ENCODE assay signal across 8 cellular contexts in genomic region chr13:97977982-97978381, GRCh38. TPM values are rescaled to one million over a fixed set of nuclear protein-coding genes. Genes with fewer than 3 reads are reported as not detected.
A peak's percentile ranks its signal among the peaks of the same experiment; 100 is the strongest.
DNase-seq lines count a peak whose midpoint lies in the region; FAIRE-seq and TF ChIP-seq lines count a peak whose summit lies in the region.

No MANE protein-coding gene starts in this region.

- H3K4me2 ChIP-seq in OCI-LY7 (ENCODE audit: low read length) (peak overlapping the region; percentile 93), osteoblast (ENCODE audit: insufficient read depth, low read length) (peak overlapping the region; percentile 89)

- no peak overlapping the region for H3K27ac Mint-ChIP-seq in endodermal cell

- H3K9me2 ChIP-seq in OCI-LY7 (ENCODE audit: insufficient read depth, low read length): no peaks in the 10 kb centered on the region

- H3K36me3 ChIP-seq in OCI-LY7 (ENCODE audit: insufficient read depth, low read length): peaks cover 31% of the 10 kb centered on the region
- H3K36me3 ChIP-seq in endodermal cell (ENCODE audit: control insufficient read depth, insufficient read depth, low read length): peaks cover 16% of the 10 kb centered on the region
- H3K36me3 ChIP-seq in osteoblast (ENCODE audit: insufficient read depth, low read length): peaks cover 12% of the 10 kb centered on the region

- TF ChIP-seq CTCF in OCI-LY7 (conservative IDR thresholded peaks at IDR 0.05; ENCODE audit: low read length): no peak
- TF ChIP-seq CTCF in endodermal cell (conservative IDR thresholded peaks at IDR 0.05): no peak
- TF ChIP-seq CTCF in osteoblast (IDR thresholded peaks at IDR 0.05; ENCODE audit: extremely low read depth, low read depth, low read length): no peak

- no peaks in the 10 kb centered on the region for H3K27me3 Mint-ChIP-seq in endodermal cell (ENCODE audit: insufficient read depth)

- H3K27ac ChIP-seq in OCI-LY7 (ENCODE audit: low read depth, low read length, poor library complexity, severe bottlenecking) (peak overlapping the region; percentile 44), endodermal cell (ENCODE audit: low read depth, low read length) (no peak overlapping the region), osteoblast (ENCODE audit: low read depth, low read length) (peak overlapping the region; percentile 79)

- CTCF ChIA-PET in OCI-LY7 (lab: Charles Lee; ENCODE audit: unreplicated experiment): no interaction called here

- peak overlapping the region; percentile 88 for H3K4me3 Mint-ChIP-seq in endodermal cell

- H3K79me2 ChIP-seq in OCI-LY7 (ENCODE audit: insufficient read depth, low read depth, low read length): peaks cover 57% of the 10 kb centered on the region
- H3K79me2 ChIP-seq in osteoblast (ENCODE audit: insufficient read depth, low read length): peaks cover 62% of the 10 kb centered on the region

- DNase-seq in GM19239 (ENCODE audit: insufficient read length, low spot score) (no peak), OCI-LY7 (ENCODE audit: low spot score) (no peak), endodermal cell (no peak), osteoblast (ENCODE audit: insufficient read length, low spot score, missing footprints) (no peak), posterior vena cava (ENCODE audit: low spot score) (no peak), NOMO-1 treated with dmso at 0.1 percent for 144 hours (lab: John Stamatoyannopoulos, UW; ENCODE audit: unreplicated experiment) (no peak), activated gamma-delta T cell (lab: John Stamatoyannopoulos, UW) (no peak), HCEC 1CT (no peak)

- FAIRE-seq in GM19239 (lab: Jason Lieb, UNC): peak; percentile 33

- H3K27me3 ChIP-seq in endodermal cell (ENCODE audit: control insufficient read depth, insufficient read depth, low read length, poor library complexity, severe bottlenecking) (no peaks in the 10 kb centered on the region), osteoblast (ENCODE audit: insufficient read depth, low read length) (no peaks in the 10 kb centered on the region)

- H3K9me3 Mint-ChIP-seq in endodermal cell: no peaks in the 10 kb centered on the region

- H3K9me3 ChIP-seq in OCI-LY7 (ENCODE audit: low read length) (no peaks in the 10 kb centered on the region), endodermal cell (ENCODE audit: control insufficient read depth, low read length) (no peaks in the 10 kb centered on the region), osteoblast (ENCODE audit: low read depth, low read length) (no peaks in the 10 kb centered on the region)

- H3K4me3 ChIP-seq in OCI-LY7 (ENCODE audit: low read depth, low read length, poor library complexity, severe bottlenecking) (peak overlapping the region; percentile 87), endodermal cell (ENCODE audit: low read length) (peak overlapping the region; percentile 93), osteoblast (ENCODE audit: insufficient read depth, low read length) (peak overlapping the region; percentile 93)

- H3K4me1 ChIP-seq in OCI-LY7 (ENCODE audit: insufficient read depth, low read length, poor library complexity, severe bottlenecking) (peaks cover 31% of the 10 kb centered on the region), endodermal cell (ENCODE audit: control insufficient read depth, insufficient read depth, low read length) (no peaks in the 10 kb centered on the region), osteoblast (ENCODE audit: insufficient read depth, low read length) (peaks cover 46% of the 10 kb centered on the region)

- 21 to 59% methylated on average over 4 to 6 of the region's 7 CpGs for WGBS in endodermal cell (ENCODE audit: insufficient coverage in 1 of 2, insufficient read length in 1 of 2), 2 experiments

- peak overlapping the region; percentile 74 for H3K9ac ChIP-seq in endodermal cell (ENCODE audit: extremely low read depth, low read length, poor library complexity, severe bottlenecking)

- H2AFZ ChIP-seq in OCI-LY7 (ENCODE audit: low read length) (no peak overlapping the region), osteoblast (ENCODE audit: low read length) (no peak overlapping the region)

- peaks cover 10% of the 10 kb centered on the region for H3K36me3 Mint-ChIP-seq in endodermal cell (ENCODE audit: low read depth)

- H3K4me1 Mint-ChIP-seq in endodermal cell: peaks cover 27% of the 10 kb centered on the region

- peaks cover 30% of the 10 kb centered on the region for H4K20me1 ChIP-seq in OCI-LY7 (ENCODE audit: insufficient read depth, low read length)
- H4K20me1 ChIP-seq in osteoblast (ENCODE audit: insufficient read depth, low read length): no peaks in the 10 kb centered on the region

- BruUV-seq in OCI-LY7 (replicated peaks; lab: Mats Ljungman, UMichigan): no TSS peak

- intact Hi-C loops in OCI-LY7 (cut with micrococcal nuclease; ENCODE audit: unreplicated experiment) (loop anchor here (5.0 kb wide), 1 partner anchor 121 kb away; no protein-coding TSS in a partner anchor), posterior vena cava (cut with DNase I) (loop anchor here in 1 of 2 donors (10.0 kb wide), 1 partner anchor 123 kb away; no protein-coding TSS in a partner anchor)

- POLR2A ChIA-PET in OCI-LY7 (lab: Charles Lee): interaction anchor here (1.4 kb wide), 1 partner anchor 25 kb away, joined by 4 read pairs; the partner anchor contains the start of gene IPO5

RNA-seq across cellular contexts. Expression of gene IPO5, which starts 24.5 kb away (rescaled TPM):
- total RNA-seq in OCI-LY7 (2014; rRNA removed; shearing (Covaris generic)): 68.5 and 81.8 TPM in 2 replicates
- total RNA-seq in OCI-LY7 (2022) (112 and 116 TPM in 2 replicates), endodermal cell (100 to 1,000 TPM; 259 to 280 TPM), osteoblast (316 and 317 TPM in 2 replicates), posterior vena cava (100 to 1,000 TPM; 130 to 180 TPM)
- 262 TPM for polyA plus RNA-seq in endodermal cell (2013, experiment 1 of 2)
- polyA plus RNA-seq in endodermal cell (2013, experiment 2 of 2): 238 TPM
